1 cellular context compared by ENCODE assay signal in genomic region chr12:124683725-124684124, GRCh38.
TF ChIP-seq lines count a peak whose summit lies in the region.

No MANE protein-coding gene starts in this region.

TF ChIP-seq in IMR-90, 13 proteins besides CTCF, POLR2A, EP300 and RAD21:
- no peak for TF ChIP-seq BHLHE40 (IDR thresholded peaks at IDR 0.05; ENCODE audit: low read depth, low read length)
TF ChIP-seq in IMR-90: peak in this region for 0.
